Comparison of ENCODE assay signal across 16 cellular contexts in genomic region chr1:230791986-230792564, GRCh38. TPM values are rescaled to one million over a fixed set of nuclear protein-coding genes. Genes with fewer than 3 reads are reported as not detected.
DNase-seq lines count a peak whose midpoint lies in the region; ATAC-seq and TF ChIP-seq lines count a peak whose summit lies in the region.
"Had no signal": no experiment of that assay in that cellular context is flagged by ENCODE, and none has a peak within 500 bp of the region (broad histone marks: within the 10 kb centered on the region; RNA-seq: fewer than 3 reads in every experiment).

No MANE protein-coding gene starts in this region.

- ATAC-seq in stimulated activated naive CD8-positive, alpha-beta T cell treated with anti-CD3 and anti-CD28 coated beads, Interleukin-15, amount 100 ng/mL, for 72 hours, result no peak
- ATAC-seq in stimulated activated naive CD8-positive, alpha-beta T cell treated with anti-CD3 and anti-CD28 coated beads, Interleukin-15, Interleukin-2, amounts not matched to agents 100 U/mL and 50 U/mL, for 24 hours, result no peak

- peaks cover 20% of the 10 kb centered on the region for H3K27me3 Mint-ChIP-seq in stimulated activated naive CD8-positive, alpha-beta T cell treated with anti-CD3 and anti-CD28 coated beads, Interleukin-15, amount 100 ng/mL, for 72 hours
- H3K27me3 Mint-ChIP-seq in nephron progenitor cell (ENCODE audit: low read depth, poor library complexity), result peaks cover 29% of the 10 kb centered on the region

- H3K9me3 Mint-ChIP-seq in stimulated activated naive CD8-positive, alpha-beta T cell treated with anti-CD3 and anti-CD28 coated beads, Interleukin-15, amount 100 ng/mL, for 72 hours, result no peaks in the 10 kb centered on the region
- H3K9me3 Mint-ChIP-seq in nephron progenitor cell, result no peaks in the 10 kb centered on the region
- H3K9me3 Mint-ChIP-seq: CD4-positive, alpha-beta memory T cell had no signal

- no peak overlapping the region for H3K4me3 ChIP-seq in Jurkat, Clone E6-1 (ENCODE audit: low read length)
- H3K4me3 ChIP-seq in coronary artery, result no peak overlapping the region
- H3K4me3 ChIP-seq: GM12878, HAP-1 had no signal

- TF ChIP-seq CTCF in nephron progenitor cell (IDR thresholded peaks at IDR 0.05), result no peak
- no peak for TF ChIP-seq CTCF in coronary artery (IDR thresholded peaks at IDR 0.05)

- H3K36me3 Mint-ChIP-seq in nephron progenitor cell (ENCODE audit: low read depth), result no peaks in the 10 kb centered on the region
- H3K36me3 Mint-ChIP-seq: CD4-positive, alpha-beta memory T cell had no signal

- peak overlapping the region; percentile 57 to 61 for H3K27ac Mint-ChIP-seq in stimulated activated naive CD8-positive, alpha-beta T cell treated with anti-CD3 and anti-CD28 coated beads, Interleukin-15, amount 100 ng/mL, for 72 hours
- H3K27ac Mint-ChIP-seq in nephron progenitor cell, result peak overlapping the region; percentile 37
- H3K27ac Mint-ChIP-seq: CD4-positive, alpha-beta memory T cell had no signal

- no peak for DNase-seq in stimulated activated naive CD8-positive, alpha-beta T cell treated with anti-CD3 and anti-CD28 coated beads, Interleukin-15, amount 100 ng/mL, for 72 hours
- DNase-seq in stimulated activated naive CD8-positive, alpha-beta T cell treated with anti-CD3 and anti-CD28 coated beads, Interleukin-15, Interleukin-2, amounts not matched to agents 100 U/mL and 50 U/mL, for 24 hours, result no peak
- DNase-seq in Jurkat, Clone E6-1 (ENCODE audit: low read depth, low spot score), result peak; percentile 4
- no peak for DNase-seq in nephron progenitor cell
- no peak for DNase-seq in coronary artery (ENCODE audit: low spot score)
- DNase-seq in stimulated activated CD8-positive, alpha-beta memory T cell treated with anti-CD3 and anti-CD28 coated beads, Interleukin-4, amount 100 ng/mL, for 48 hours, result no peak
- DNase-seq in GOT3 (lab: John Stamatoyannopoulos, UW), result no peak
- no peak for DNase-seq in COLO668 (lab: John Stamatoyannopoulos, UW; ENCODE audit: unreplicated experiment)
- DNase-seq: ACHN; CD4-positive, alpha-beta memory T cell; COR-L47; GF-D8; IMR-90 had no signal

- H3K4me3 Mint-ChIP-seq in stimulated activated naive CD8-positive, alpha-beta T cell treated with anti-CD3 and anti-CD28 coated beads, Interleukin-15, amount 100 ng/mL, for 72 hours, result no peak overlapping the region
- no peak overlapping the region for H3K4me3 Mint-ChIP-seq in nephron progenitor cell
- H3K4me3 Mint-ChIP-seq: CD4-positive, alpha-beta memory T cell had no signal

- H3K4me1 Mint-ChIP-seq in stimulated activated naive CD8-positive, alpha-beta T cell treated with anti-CD3 and anti-CD28 coated beads, Interleukin-15, amount 100 ng/mL, for 72 hours, result no peaks in the 10 kb centered on the region
- H3K4me1 Mint-ChIP-seq in nephron progenitor cell, result no peaks in the 10 kb centered on the region
- H3K4me1 Mint-ChIP-seq: CD4-positive, alpha-beta memory T cell had no signal

- H3K27ac ChIP-seq in coronary artery, result no peak overlapping the region
- H3K27ac ChIP-seq: C4-2B had no signal

RNA-seq across cellular contexts. Expression of gene CAPN9, which starts 44.9 kb away (rescaled TPM):
- not detected for polyA plus RNA-seq in Jurkat, Clone E6-1 (2012; ENCODE audit: insufficient read depth, insufficient read length)
- polyA plus RNA-seq: GM12878, IMR-90 had no signal
